8 cellular contexts compared by ENCODE assay signal in the genomic region with DNA sequence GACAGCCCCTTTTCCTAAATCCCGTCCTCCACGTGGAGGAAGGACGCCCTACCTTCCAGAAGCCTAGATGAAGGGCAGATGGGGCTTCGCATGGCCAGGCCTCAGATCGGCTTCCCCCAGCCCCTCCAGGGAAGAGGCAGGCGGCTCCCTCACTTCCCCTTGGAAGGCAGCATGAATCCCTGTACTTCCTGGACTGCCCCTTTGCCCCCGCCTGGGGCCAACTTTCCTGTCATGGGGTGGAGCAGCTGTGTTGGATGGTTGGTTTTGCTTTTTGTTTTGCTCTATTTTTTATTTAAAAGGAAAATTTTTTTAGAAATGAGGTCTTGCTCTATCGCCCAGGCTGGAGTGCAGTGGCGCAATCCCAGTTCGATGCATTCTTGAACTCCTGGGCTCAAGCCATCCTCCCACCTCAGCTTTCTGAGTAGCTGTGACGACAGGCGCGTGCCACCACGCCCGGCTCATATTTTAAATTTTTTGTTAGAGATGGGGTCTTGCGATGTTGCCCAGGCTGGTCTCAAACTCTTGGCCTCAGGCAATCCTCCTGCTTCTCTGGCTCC. TPM values are rescaled to one million over a fixed set of nuclear protein-coding genes. Genes with fewer than 3 reads are reported as not detected.
DNase-seq lines count a peak whose midpoint lies in the region; ATAC-seq and TF ChIP-seq lines count a peak whose summit lies in the region.

No MANE protein-coding gene starts in this region.

- TF ChIP-seq CTCF in IMR-90 (conservative IDR thresholded peaks at IDR 0.05; ENCODE audit: low read depth, low read length), result no peak
- no peak for TF ChIP-seq CTCF in liver (IDR thresholded peaks at IDR 0.05; ENCODE audit: low read depth, low read length, missing input control)

- H4K5ac ChIP-seq in IMR-90 (ENCODE audit: low read depth, low read length), result peak overlapping the region; percentile 83

- H4K8ac ChIP-seq in IMR-90 (ENCODE audit: low read depth in 2 of 2, low read length in 2 of 2), result peak overlapping the region; percentile 93 to 94

- peak overlapping the region; percentile 99 for H4K91ac ChIP-seq in IMR-90 (ENCODE audit: insufficient read depth, low read depth, low read length)

- H3K4me2 ChIP-seq in IMR-90 (ENCODE audit: low read depth, low read length), result peak overlapping the region; percentile 41

- H3K9ac ChIP-seq in IMR-90 (ENCODE audit: low read depth, low read length) (peak overlapping the region; percentile 77), liver (ENCODE audit: low read depth in 1 of 2, low read length in 2 of 2) (peak overlapping the region; percentile 23 to 49)

- DNase-seq in IMR-90 (peak; percentile 51), caudate nucleus (lab: John Stamatoyannopoulos, UW) (peak in 2 of 61 donors; percentile 26 to 44), NCI-H1105 treated with DMSO at 0.1 percent for 48 hours (lab: John Stamatoyannopoulos, UW) (no peak), DMS79 (lab: John Stamatoyannopoulos, UW) (no peak)

- H2BK5ac ChIP-seq in IMR-90 (ENCODE audit: low read depth, low read length, poor library complexity, severe bottlenecking), result peak overlapping the region; percentile 93

- H4K20me1 ChIP-seq in IMR-90 (ENCODE audit: insufficient read depth, low read length), result peaks cover 34% of the 10 kb centered on the region

- no TSS peak for BruUV-seq in IMR-90 (replicated peaks; lab: Mats Ljungman, UMichigan)

- peak overlapping the region; percentile 98 for H2AK5ac ChIP-seq in IMR-90 (ENCODE audit: low read depth, low read length)

- H3K56ac ChIP-seq in IMR-90 (ENCODE audit: extremely low read depth, insufficient read depth, low read length), result peak overlapping the region; percentile 79; the same call in 1 of the 2 replicates

- in situ Hi-C loops in IMR-90 (cut with MboI; ENCODE audit: low sequenced_read_pairs), result no loop called here

- peak overlapping the region; percentile 96 for H3K4ac ChIP-seq in IMR-90 (ENCODE audit: low read depth, low read length)

- POLR2A ChIA-PET in IMR-90 (lab: Charles Lee; ENCODE audit: unreplicated experiment), result no interaction called here

- peak overlapping the region; percentile 93 for H3K23ac ChIP-seq in IMR-90 (ENCODE audit: low read depth, low read length)

- peak; percentile 5 for ATAC-seq in IMR-90 (ENCODE audit: low read depth)
- no peak for ATAC-seq in HG03159 (IDR thresholded peaks at IDR 0.05; ENCODE audit: unreplicated experiment)
- no peak for ATAC-seq in GM18907 (IDR thresholded peaks at IDR 0.05; ENCODE audit: unreplicated experiment)

- CTCF ChIA-PET in IMR-90 (lab: Yijun Ruan, JAX), result no interaction called here

- H3K36me3 ChIP-seq in IMR-90 (ENCODE audit: control insufficient read depth, insufficient read depth, low read length), result no peaks in the 10 kb centered on the region
- no peaks in the 10 kb centered on the region for H3K36me3 ChIP-seq in liver (ENCODE audit: control insufficient read depth in 4 of 4, insufficient read depth in 3 of 4, low read depth in 1 of 4, low read length in 3 of 4)
- no peaks in the 10 kb centered on the region for H3K36me3 ChIP-seq in thymus (ENCODE audit: control insufficient read depth, insufficient read depth)

- peak overlapping the region; percentile 85 for H3K14ac ChIP-seq in IMR-90 (replicated peaks; ENCODE audit: low read depth, low read length)

- peak overlapping the region; percentile 86 for H2BK20ac ChIP-seq in IMR-90 (ENCODE audit: low read depth, low read length)

- H3K4me1 ChIP-seq in IMR-90 (ENCODE audit: control insufficient read depth, insufficient read depth, low read length) (peaks cover 56% of the 10 kb centered on the region), liver (ENCODE audit: control insufficient read depth in 4 of 4, insufficient read depth in 4 of 4, low read length in 3 of 4) (peaks cover 18 to 41% (median 32%) of the 10 kb centered on the region in 4 donors), thymus (ENCODE audit: control insufficient read depth, insufficient read depth, low read length) (peaks cover 3% of the 10 kb centered on the region)

- H2AK9ac ChIP-seq in IMR-90 (replicated peaks; ENCODE audit: low read depth, low read length, poor library complexity), result peak overlapping the region; percentile 97

- no peaks in the 10 kb centered on the region for H3K9me3 ChIP-seq in IMR-90 (ENCODE audit: control insufficient read depth, insufficient read depth, low read length)
- H3K9me3 ChIP-seq in liver (ENCODE audit: control insufficient read depth in 4 of 4, low read length in 3 of 4), result no peaks in the 10 kb centered on the region
- H3K9me3 ChIP-seq in thymus (ENCODE audit: control insufficient read depth), result no peaks in the 10 kb centered on the region

- peak overlapping the region; percentile 95 for H2BK120ac ChIP-seq in IMR-90 (ENCODE audit: low read depth, low read length)

- peak overlapping the region; percentile 85 for H3K18ac ChIP-seq in IMR-90 (ENCODE audit: low read depth, low read length)

- dilution Hi-C loops in IMR-90 (cut with HindIII; ENCODE audit: low sequenced_read_pairs, unreplicated experiment), result no loop called here

- no peak for TF ChIP-seq RAD21 in IMR-90 (IDR thresholded peaks at IDR 0.05; ENCODE audit: low read length)
- no peak for TF ChIP-seq RAD21 in liver (IDR thresholded peaks at IDR 0.05)

- H3K27ac ChIP-seq in IMR-90 (ENCODE audit: insufficient read depth, low read length) (peak overlapping the region; percentile 84), caudate nucleus (ENCODE audit: low read depth, low read length) (peak overlapping the region; percentile 86), liver (ENCODE audit: low read depth in 1 of 2, low read length in 2 of 2) (peak overlapping the region; percentile 75), thymus (ENCODE audit: low read depth) (peak overlapping the region; percentile 90)

- peak; percentile 56 for TF ChIP-seq POLR2A in IMR-90 (IDR thresholded peaks at IDR 0.05; ENCODE audit: low read depth, low read length)

- H2AFZ ChIP-seq in IMR-90 (replicated peaks; ENCODE audit: low read length, poor library complexity), result peak overlapping the region; percentile 86

- H3K79me1 ChIP-seq in IMR-90 (ENCODE audit: low read depth in 1 of 2, low read length in 2 of 2), result peaks cover 14 to 87% of the 10 kb centered on the region in 2 experiments

- peaks cover 18% of the 10 kb centered on the region for H3K9me1 ChIP-seq in IMR-90 (ENCODE audit: insufficient read depth, low read length)

- intact Hi-C loops in IMR-90 (cut with micrococcal nuclease), result no loop called here

- H3K4me3 ChIP-seq in IMR-90 (ENCODE audit: insufficient read depth, low read depth, low read length) (no peak overlapping the region), liver (ENCODE audit: low read depth in 1 of 3, low read length in 3 of 3) (peak overlapping the region in 1 of 3 donors; percentile 33), thymus (ENCODE audit: low read length) (no peak overlapping the region)

- H2BK15ac ChIP-seq in IMR-90 (ENCODE audit: low read depth, low read length), result peak overlapping the region; percentile 96; the same call in 2 of the 3 replicates

- WGBS in IMR-90 (ENCODE audit: extremely low coverage in 2 of 2, insufficient read length in 1 of 2), 2 experiments, result no CpG with 5 or more reads among the region's 16 CpGs
- 37% methylated on average over 16 of the region's 16 CpGs for WGBS in liver
- 53% methylated on average over 16 of the region's 16 CpGs for WGBS in thymus

- H3K27me3 ChIP-seq in IMR-90 (ENCODE audit: control insufficient read depth, insufficient read depth, low read length) (no peaks in the 10 kb centered on the region), liver (ENCODE audit: control insufficient read depth in 4 of 4, insufficient read depth in 4 of 4, low read length in 3 of 4) (no peaks in the 10 kb centered on the region), thymus (ENCODE audit: control insufficient read depth, insufficient read depth) (no peaks in the 10 kb centered on the region)

TF ChIP-seq in IMR-90, 13 proteins besides CTCF, POLR2A, EP300 and RAD21 (continues in another document):
- no peak for TF ChIP-seq NFE2L2 (IDR thresholded peaks at IDR 0.05; ENCODE audit: low read depth, low read length)
- TF ChIP-seq, protein P1, sequence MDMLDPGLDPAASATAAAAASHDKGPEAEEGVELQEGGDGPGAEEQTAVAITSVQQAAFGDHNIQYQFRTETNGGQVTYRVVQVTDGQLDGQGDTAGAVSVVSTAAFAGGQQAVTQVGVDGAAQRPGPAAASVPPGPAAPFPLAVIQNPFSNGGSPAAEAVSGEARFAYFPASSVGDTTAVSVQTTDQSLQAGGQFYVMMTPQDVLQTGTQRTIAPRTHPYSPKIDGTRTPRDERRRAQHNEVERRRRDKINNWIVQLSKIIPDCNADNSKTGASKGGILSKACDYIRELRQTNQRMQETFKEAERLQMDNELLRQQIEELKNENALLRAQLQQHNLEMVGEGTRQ (IDR thresholded peaks at IDR 0.05; ENCODE audit: low read depth, low read length), result no peak; the same call in 1 of the 2 replicates
- no peak for TF ChIP-seq MAZ (IDR thresholded peaks at IDR 0.05; ENCODE audit: borderline replicate concordance, low read depth, low read length)
- no peak for TF ChIP-seq RCOR1 (IDR thresholded peaks at IDR 0.05; ENCODE audit: insufficient replicate concordance, low read length)
- TF ChIP-seq CHD1 (IDR thresholded peaks at IDR 0.05; ENCODE audit: low read depth, low read length), result peak; percentile 32; the same call in 1 of the 2 replicates
- TF ChIP-seq CEBPB (IDR thresholded peaks at IDR 0.05; ENCODE audit: low read depth, low read length), result peak; percentile 85

TF ChIP-seq in liver, 16 proteins besides CTCF, POLR2A, EP300 and RAD21 (continues in another document):
- TF ChIP-seq SP1 (IDR thresholded peaks at IDR 0.05), result peak; percentile 38
- no peak for TF ChIP-seq EGR1 (IDR thresholded peaks at IDR 0.05; ENCODE audit: low read depth in 2 of 2)
- TF ChIP-seq NR2F2 (IDR thresholded peaks at IDR 0.05), result no peak
- TF ChIP-seq FOXA1 (IDR thresholded peaks at IDR 0.05), result no peak

RNA-seq across cellular contexts. Expression of gene GTF2IRD1, which starts 27.2 kb away (rescaled TPM):
- total RNA-seq in IMR-90 (2012; rRNA removed), result 4.1 and 5.0 TPM in 2 replicates
- 21.9 and 22.6 TPM in 2 replicates for polyA plus RNA-seq in IMR-90 (2012; rRNA removed)
- polyA plus RNA-seq in IMR-90 (2012; cell fraction: cytosol; rRNA removed), result 19.6 and 26.0 TPM in 2 replicates
- 27.5 and 33.3 TPM in 2 replicates for polyA plus RNA-seq in IMR-90 (2012; cell fraction: nucleus; rRNA removed; ENCODE audit: low replicate concordance)
- total RNA-seq in liver, result 1 to 10 TPM; 2.0 to 3.3 TPM
- polyA plus RNA-seq in liver, result 1 to 10 TPM; 3.3 to 7.4 TPM
- 14.6 TPM for polyA plus RNA-seq in thymus
